In the genomic region with DNA sequence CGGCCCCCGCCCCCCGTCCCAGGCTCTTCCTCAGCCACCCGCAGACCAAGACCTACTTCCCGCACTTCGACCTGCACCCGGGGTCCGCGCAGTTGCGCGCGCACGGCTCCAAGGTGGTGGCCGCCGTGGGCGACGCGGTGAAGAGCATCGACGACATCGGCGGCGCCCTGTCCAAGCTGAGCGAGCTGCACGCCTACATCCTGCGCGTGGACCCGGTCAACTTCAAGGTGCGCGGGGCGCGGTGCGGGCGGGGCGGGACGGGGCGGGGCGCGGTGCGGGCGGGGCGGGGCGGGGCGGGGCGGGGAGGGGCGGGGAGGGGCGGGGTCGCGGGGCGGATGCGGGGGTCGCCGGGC, we compare ENCODE assay signal across 12 cellular contexts. TPM values are rescaled to one million over a fixed set of nuclear protein-coding genes. Genes with fewer than 3 reads are reported as not detected.
"Had no signal": no experiment of that assay in that cellular context is flagged by ENCODE, and none has a peak within 500 bp of the region (broad histone marks: within the 10 kb centered on the region; RNA-seq: fewer than 3 reads in every experiment).

No MANE protein-coding gene starts in this region.

RNA-seq across cellular contexts. Expression of a gene that starts 1.4 kb away (rescaled TPM):
- total RNA-seq: activated CD4-positive, alpha-beta memory T cell treated with anti-CD3 and anti-CD28 coated beads for 36 hours; aorta; breast epithelium; chondrocyte; dermis microvascular lymphatic vessel endothelial cell; esophagus muscularis mucosa; glomerular endothelial cell; hepatocyte; lower leg skin; sigmoid colon; vagina had no signal
- polyA plus RNA-seq: aorta, pancreas had no signal

RNA-seq across cellular contexts. Expression of a gene that starts 11.9 kb away (rescaled TPM):
- total RNA-seq: activated CD4-positive, alpha-beta memory T cell treated with anti-CD3 and anti-CD28 coated beads for 36 hours; chondrocyte; dermis microvascular lymphatic vessel endothelial cell; glomerular endothelial cell; hepatocyte; lower leg skin; pancreas; sigmoid colon; vagina had no signal
- polyA plus RNA-seq: aorta, hepatocyte, pancreas, sigmoid colon had no signal

RNA-seq across cellular contexts. Expression of a gene that starts 18.8 kb away (rescaled TPM):
- total RNA-seq: activated CD4-positive, alpha-beta memory T cell treated with anti-CD3 and anti-CD28 coated beads for 36 hours; chondrocyte; dermis microvascular lymphatic vessel endothelial cell; glomerular endothelial cell; hepatocyte had no signal
- polyA plus RNA-seq: hepatocyte had no signal

RNA-seq across cellular contexts. Expression of a gene that starts 22.6 kb away (rescaled TPM):
- total RNA-seq: activated CD4-positive, alpha-beta memory T cell treated with anti-CD3 and anti-CD28 coated beads for 36 hours; chondrocyte; dermis microvascular lymphatic vessel endothelial cell; glomerular endothelial cell; hepatocyte had no signal
- polyA plus RNA-seq: hepatocyte had no signal
